In genomic region chr3:150975096-150975991, GRCh38 we compare ENCODE assay signal across 24 cellular contexts. TPM values are rescaled to one million over a fixed set of nuclear protein-coding genes. Genes with fewer than 3 reads are reported as not detected.
DNase-seq lines count a peak whose midpoint lies in the region; ATAC-seq, FAIRE-seq and TF ChIP-seq lines count a peak whose summit lies in the region.
"Had no signal": no experiment of that assay in that cellular context is flagged by ENCODE, and none has a peak within 500 bp of the region (broad histone marks: within the 10 kb centered on the region; RNA-seq: fewer than 3 reads in every experiment).

No MANE protein-coding gene starts in this region.

- H3K4me3 Mint-ChIP-seq in activated naive CD8-positive, alpha-beta T cell treated with anti-CD3 and anti-CD28 coated beads for 36 hours, result no peak overlapping the region
- H3K4me3 Mint-ChIP-seq in neural crest cell, result no peak overlapping the region
- H3K4me3 Mint-ChIP-seq: CD8-positive, alpha-beta memory T cell had no signal

- no peak overlapping the region for H3K4me2 ChIP-seq in HCT116 (ENCODE audit: low read length)
- H3K4me2 ChIP-seq: BLaER1 treated with 17β-estradiol and CSF1 and Interleukin-3, amounts not matched to agents 10 nM and 100 nM had no signal

- H3K4me3 ChIP-seq in HCT116 (replicated peaks in 1 of 2; ENCODE audit: low read depth in 1 of 2, low read length in 2 of 2), result no peak overlapping the region
- H3K4me3 ChIP-seq in pancreas, result no peak overlapping the region
- H3K4me3 ChIP-seq: BLaER1 treated with 17β-estradiol and CSF1 and Interleukin-3, amounts not matched to agents 10 nM and 100 nM; MG63 had no signal

- no peaks in the 10 kb centered on the region for H3K36me3 ChIP-seq in HCT116 (ENCODE audit: control insufficient read depth in 1 of 2, insufficient read depth in 2 of 2, low read length in 2 of 2)
- no peaks in the 10 kb centered on the region for H3K36me3 ChIP-seq in pancreas
- H3K36me3 ChIP-seq: BLaER1 treated with 17β-estradiol and CSF1 and Interleukin-3, amounts not matched to agents 10 nM and 100 nM; MG63 had no signal

- RAD21 ChIA-PET in HCT116 (lab: Charles Lee; ENCODE audit: low non-redundant PET in 1 of 2, low total read pairs in 2 of 2, uncharacterized antibody in 2 of 2, unreplicated experiment in 2 of 2), result interaction anchor here in 1 of 2 experiments (0.5 kb wide), 1 partner anchor 171 kb away, joined by 3 read pairs; no protein-coding TSS in a partner anchor

- TF ChIP-seq RAD21 in HCT116 (IDR thresholded peaks at IDR 0.05; ENCODE audit: low read depth), result no peak

- WGBS in pancreas, 2 donors, result 59 to 61% methylated on average over 7 of the region's 7 CpGs

- TF ChIP-seq CTCF in HCT116 (IDR thresholded peaks at IDR 0.05 in 2 of 3, conservative IDR thresholded peaks at IDR 0.05 in 1 of 3; ENCODE audit: borderline replicate concordance in 1 of 3, insufficient read depth in 1 of 3, low read depth in 2 of 3, low read length in 2 of 3) (no peak), neural crest cell (conservative IDR thresholded peaks at IDR 0.05) (no peak), pancreas (IDR thresholded peaks at IDR 0.05) (no peak)

- peaks cover 11% of the 10 kb centered on the region for H3K27me3 Mint-ChIP-seq in activated naive CD8-positive, alpha-beta T cell treated with anti-CD3 and anti-CD28 coated beads for 36 hours
- H3K27me3 Mint-ChIP-seq in neural crest cell (ENCODE audit: low read depth), result no peaks in the 10 kb centered on the region

- no peaks in the 10 kb centered on the region for H3K9me2 ChIP-seq in HCT116 (ENCODE audit: insufficient read depth)

- POLR2A ChIA-PET in HCT116 (lab: Charles Lee), result no interaction called here

- no peak for TF ChIP-seq POLR2A in HCT116 (IDR thresholded peaks at IDR 0.05; ENCODE audit: borderline replicate concordance, extremely low read depth, insufficient read depth, insufficient read length)

- H2AFZ ChIP-seq in HCT116 (ENCODE audit: low read depth, low read length, poor library complexity, severe bottlenecking), result no peak overlapping the region

- DNase-seq in activated CD4-positive, alpha-beta T cell treated with anti-CD3 and anti-CD28 coated beads for 48 hours, result peak; percentile 13
- no peak for DNase-seq in activated CD4-positive, alpha-beta T cell treated with anti-CD3 and anti-CD28 coated beads for 4 hours
- DNase-seq in HCT116 (ENCODE audit: low read depth, low spot score), result no peak
- DNase-seq in activated naive CD8-positive, alpha-beta T cell treated with anti-CD3 and anti-CD28 coated beads for 36 hours, result peak; percentile 3
- DNase-seq in neural crest cell (ENCODE audit: low read depth, low spot score), result no peak
- DNase-seq in pancreas, result no peak
- no peak for DNase-seq in stimulated activated CD4-positive, alpha-beta T cell treated with anti-CD3 and anti-CD28 coated beads, Interleukin-4, amount 100 ng/mL, for 24 hours
- DNase-seq: CD8-positive, alpha-beta memory T cell; DMS79 treated with DMSO at 0.1 percent for 48 hours; Karpas-422; MG63; NCI-H1092; NCI-H146; NCI-H2081 treated with DMSO at 0.1 percent for 48 hours; NCI-H226; NCI-H526; SHP77 treated with DMSO at 0.1 percent for 48 hours had no signal

- H3K27me3 ChIP-seq in HCT116 (ENCODE audit: insufficient read depth, low read length) (no peaks in the 10 kb centered on the region), pancreas (no peaks in the 10 kb centered on the region)
- H3K27me3 ChIP-seq: BLaER1 treated with 17β-estradiol and CSF1 and Interleukin-3, amounts not matched to agents 10 nM and 100 nM had no signal

- no peaks in the 10 kb centered on the region for H3K36me3 Mint-ChIP-seq in activated naive CD8-positive, alpha-beta T cell treated with anti-CD3 and anti-CD28 coated beads for 36 hours
- no peaks in the 10 kb centered on the region for H3K36me3 Mint-ChIP-seq in neural crest cell (ENCODE audit: low read depth)
- H3K36me3 Mint-ChIP-seq: CD8-positive, alpha-beta memory T cell had no signal

- ATAC-seq in HCT116 (no peak), pancreas (no peak), HG03175 (IDR thresholded peaks at IDR 0.05; ENCODE audit: unreplicated experiment) (no peak)

- H3K4me1 Mint-ChIP-seq in activated naive CD8-positive, alpha-beta T cell treated with anti-CD3 and anti-CD28 coated beads for 36 hours, result peaks cover 16% of the 10 kb centered on the region
- H3K4me1 Mint-ChIP-seq in neural crest cell, result peaks cover 43% of the 10 kb centered on the region
- H3K4me1 Mint-ChIP-seq: CD8-positive, alpha-beta memory T cell had no signal

- no peak overlapping the region for H3K9ac ChIP-seq in HCT116 (ENCODE audit: low read length)
- H3K9ac ChIP-seq: BLaER1 treated with 17β-estradiol and CSF1 and Interleukin-3, amounts not matched to agents 10 nM and 100 nM had no signal

- CTCF ChIA-PET in HCT116 (lab: Charles Lee), result no interaction called here

- no peak for FAIRE-seq in pancreas (lab: Jason Lieb, UNC)
- FAIRE-seq: A204.1, D721Med had no signal

- peaks cover 4 to 10% of the 10 kb centered on the region in 2 experiments; a peak in 3 of 4 replicates for H3K4me1 ChIP-seq in HCT116 (ENCODE audit: control insufficient read depth in 1 of 2, insufficient read depth in 2 of 2, low read length in 2 of 2)
- no peaks in the 10 kb centered on the region for H3K4me1 ChIP-seq in pancreas
- H3K4me1 ChIP-seq: BLaER1 treated with 17β-estradiol and CSF1 and Interleukin-3, amounts not matched to agents 10 nM and 100 nM had no signal

- no peaks in the 10 kb centered on the region for H3K9me3 ChIP-seq in HCT116 (ENCODE audit: control insufficient read depth in 1 of 2, insufficient read depth in 1 of 2, low read depth in 1 of 2, low read length in 2 of 2)
- no peaks in the 10 kb centered on the region for H3K9me3 ChIP-seq in pancreas
- H3K9me3 ChIP-seq: BLaER1 treated with 17β-estradiol and CSF1 and Interleukin-3, amounts not matched to agents 10 nM and 100 nM; MG63 had no signal

- no peaks in the 10 kb centered on the region for H3K9me3 Mint-ChIP-seq in activated naive CD8-positive, alpha-beta T cell treated with anti-CD3 and anti-CD28 coated beads for 36 hours
- H3K9me3 Mint-ChIP-seq in neural crest cell, result no peaks in the 10 kb centered on the region
- H3K9me3 Mint-ChIP-seq: CD8-positive, alpha-beta memory T cell had no signal

- peak overlapping the region; percentile 84 for H3K27ac Mint-ChIP-seq in activated naive CD8-positive, alpha-beta T cell treated with anti-CD3 and anti-CD28 coated beads for 36 hours
- H3K27ac Mint-ChIP-seq in neural crest cell (ENCODE audit: unreplicated experiment), result peak overlapping the region; percentile 13

- H3K27ac ChIP-seq in HCT116 (ENCODE audit: low read depth, low read length), result no peak overlapping the region
- H3K27ac ChIP-seq in pancreas, result no peak overlapping the region
- H3K27ac ChIP-seq: BLaER1 treated with 17β-estradiol and CSF1 and Interleukin-3, amounts not matched to agents 10 nM and 100 nM had no signal

- no peaks in the 10 kb centered on the region for H4K20me1 ChIP-seq in HCT116 (ENCODE audit: insufficient read depth)
- H4K20me1 ChIP-seq: BLaER1 treated with 17β-estradiol and CSF1 and Interleukin-3, amounts not matched to agents 10 nM and 100 nM had no signal

- intact Hi-C loops in HCT116 (cut with micrococcal nuclease) (no loop called here), pancreas (cut with DNase I) (no loop called here)

- no TSS peak for BruUV-seq in HCT116 (replicated peaks; lab: Mats Ljungman, UMichigan)

- H3K79me2 ChIP-seq in HCT116 (ENCODE audit: insufficient read depth, low read length), result no peaks in the 10 kb centered on the region

TF ChIP-seq in HCT116, 20 proteins besides CTCF, POLR2A, EP300 and RAD21:
- TF ChIP-seq CEBPB (IDR thresholded peaks at IDR 0.05; ENCODE audit: low read depth), result 0 out of 2 replicates have a peak, but pooled peaks have one; percentile 24
- no peak for TF ChIP-seq ELF1 (IDR thresholded peaks at IDR 0.05; ENCODE audit: borderline replicate concordance, low read depth)

RNA-seq across cellular contexts. Expression of gene CLRN1, which starts 2.8 kb away (rescaled TPM):
- not detected for total RNA-seq in HCT116 (2021; ENCODE audit: unreplicated experiment)
- not detected in 2 replicates for polyA plus RNA-seq in HCT116 (2012)
- total RNA-seq in activated naive CD8-positive, alpha-beta T cell treated with anti-CD3 and anti-CD28 coated beads for 36 hours, result not detected
- total RNA-seq in neural crest cell, result not detected in 2 replicates
- not detected for total RNA-seq in pancreas
- polyA plus RNA-seq in pancreas, result not detected
- total RNA-seq: CD8-positive, alpha-beta memory T cell; G401; OCI-LY7; RPMI7951 had no signal
- polyA plus RNA-seq: CD8-positive, alpha-beta memory T cell had no signal

Comparison
In these comparisons a context has a peak if more than half of its experiments do, and no peak if none do; other contexts are left out.
1. DNase-seq: peak in activated CD4-positive, alpha-beta T cell treated with anti-CD3 and anti-CD28 coated beads for 48 hours (single experiment) and activated naive CD8-positive, alpha-beta T cell treated with anti-CD3 and anti-CD28 coated beads for 36 hours (single experiment); none in activated CD4-positive, alpha-beta T cell treated with anti-CD3 and anti-CD28 coated beads for 4 hours (0 of 2), HCT116 (single experiment), neural crest cell (single experiment), pancreas (0 of 6) and stimulated activated CD4-positive, alpha-beta T cell treated with anti-CD3 and anti-CD28 coated beads, Interleukin-4, amount 100 ng/mL, for 24 hours (single experiment).